ENCODE assay signal across 27 cellular contexts in the genomic region with DNA sequence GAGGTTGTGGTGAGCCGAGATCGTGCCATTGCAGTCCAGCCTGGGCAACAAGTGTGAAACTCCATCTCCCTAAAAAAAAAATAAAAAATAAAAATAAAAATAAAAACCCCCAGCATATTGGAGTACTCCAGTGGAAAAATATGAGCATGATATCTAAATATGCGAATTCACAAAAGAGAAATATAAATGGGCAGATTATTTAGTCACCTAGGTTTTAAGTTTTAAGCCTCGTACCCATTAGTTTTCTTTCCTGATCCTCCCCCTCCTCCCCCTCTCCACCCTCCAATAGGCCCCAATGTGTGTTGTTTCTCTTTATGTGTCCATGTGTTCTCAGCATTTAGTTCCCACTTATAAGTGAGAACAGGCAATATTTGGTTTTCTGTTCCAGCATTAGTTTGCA.
"Had no signal": no experiment of that assay in that cellular context is flagged by ENCODE, and none has a peak within 500 bp of the region (broad histone marks: within the 10 kb centered on the region; RNA-seq: fewer than 3 reads in every experiment).

No MANE protein-coding gene starts in this region.

- H3K4me3 ChIP-seq: stomach, suprapubic skin, testis, thoracic aorta, thyroid gland, tibial artery, tibial nerve, transverse colon, upper lobe of left lung, upper lobe of right lung, uterus, vagina had no signal

- H3K27ac ChIP-seq: stomach, suprapubic skin, testis, thoracic aorta, thyroid gland, tibial artery, tibial nerve, transverse colon, upper lobe of left lung, upper lobe of right lung, uterus, vagina had no signal

- H3K27me3 ChIP-seq: suprapubic skin, testis, thyroid gland, tibial artery, tibial nerve, transverse colon, upper lobe of left lung, upper lobe of right lung, uterus, vagina had no signal

- FAIRE-seq: urothelium cell line had no signal

- H3K9me3 ChIP-seq: stomach, suprapubic skin, testis, thoracic aorta, thyroid gland, tibial artery, tibial nerve, transverse colon, upper lobe of left lung, upper lobe of right lung, uterus, vagina had no signal

- ATAC-seq: stimulated activated effector memory CD8-positive, alpha-beta T cell treated with anti-CD3 and anti-CD28 coated beads, Interleukin-12 subunit alpha, Interleukin-12 subunit beta, amount 100 ng/mL, for 72 hours; stimulated activated memory B cell treated with anti-CD40 and anti-IgM and Interleukin-4, amounts not matched to agents 10 μg/mL and 1 μg/mL and 100 μg/mL, for 72 hours; stimulated activated naive B cell treated with anti-CD40 and anti-IgM and Interleukin-4, amounts not matched to agents 10 μg/mL and 1 μg/mL and 100 μg/mL, for 72 hours; stimulated activated naive CD8-positive, alpha-beta T cell treated with anti-CD3 and anti-CD28 coated beads, Interleukin-15, amount 100 ng/mL, for 72 hours; stimulated activated naive CD8-positive, alpha-beta T cell treated with anti-CD3 and anti-CD28 coated beads, Interleukin-15, Interleukin-2, amounts not matched to agents 100 U/mL and 50 U/mL, for 24 hours; upper lobe of right lung had no signal

- H3K36me3 ChIP-seq: stomach, suprapubic skin, thoracic aorta, thyroid gland, tibial artery, tibial nerve, transverse colon, upper lobe of left lung, upper lobe of right lung, uterus, vagina had no signal

- DNase-seq: stimulated activated CD4-positive, alpha-beta T cell treated with anti-CD3 and anti-CD28 coated beads, Interleukin-2, amount 100 ng/mL, for 48 hours; stimulated activated CD4-positive, alpha-beta T cell treated with anti-CD3 and anti-CD28 coated beads, Interleukin-4, amount 100 ng/mL, for 1 hour; stimulated activated CD4-positive, alpha-beta T cell treated with anti-CD3 and anti-CD28 coated beads, Interleukin-4, amount 100 ng/mL, for 24 hours; stimulated activated CD4-positive, alpha-beta T cell treated with anti-CD3 and anti-CD28 coated beads, Interleukin-4, amount 100 ng/mL, for 4 hours; stimulated activated CD8-positive, alpha-beta memory T cell treated with anti-CD3 and anti-CD28 coated beads, Interleukin-4, amount 100 ng/mL, for 48 hours; stimulated activated naive B cell treated with anti-CD40 and anti-IgM and Interleukin-4, amounts not matched to agents 10 μg/mL and 1 μg/mL and 100 μg/mL, for 72 hours; stimulated activated naive CD4-positive, alpha-beta T cell; stimulated activated naive CD4-positive, alpha-beta T cell treated with Interleukin-2 at 50 U/mL for 16 hours; stimulated activated naive CD8-positive, alpha-beta T cell treated with anti-CD3 and anti-CD28 coated beads, Interleukin-15, amount 100 ng/mL, for 72 hours; stimulated activated naive CD8-positive, alpha-beta T cell treated with anti-CD3 and anti-CD28 coated beads, Interleukin-15, Interleukin-2, amounts not matched to agents 100 U/mL and 50 U/mL, for 24 hours; stomach; substantia nigra; testis; thyroid gland; tibial artery; transverse colon; trophoblast cell; upper lobe of left lung; upper lobe of right lung; uterus had no signal

- H3K4me1 ChIP-seq: stomach, suprapubic skin, testis, thyroid gland, tibial artery, tibial nerve, transverse colon, upper lobe of left lung, upper lobe of right lung, uterus, vagina had no signal
